Comparison of ENCODE assay signal across 8 cellular contexts in genomic region chr1:112707217-112708001, GRCh38. TPM values are rescaled to one million over a fixed set of nuclear protein-coding genes. Genes with fewer than 3 reads are reported as not detected.
DNase-seq lines count a peak whose midpoint lies in the region; ATAC-seq and TF ChIP-seq lines count a peak whose summit lies in the region.

No MANE protein-coding gene starts in this region.

- peak overlapping the region; percentile 84 for H3K4me3 Mint-ChIP-seq in activated naive CD8-positive, alpha-beta T cell treated with anti-CD3 and anti-CD28 coated beads, Interleukin-2, amount 10 ng/mL, durations not matched to agents 7 days and 5 days

- peak; percentile 82 for ATAC-seq in HCT116
- ATAC-seq in SK-N-SH treated with all-trans-retinoic acid at 6 μM for 48 hours, result peak; percentile 74
- ATAC-seq in activated naive CD8-positive, alpha-beta T cell treated with anti-CD3 and anti-CD28 coated beads, Interleukin-2, amount 10 ng/mL, durations not matched to agents 7 days and 5 days (ENCODE audit: low read depth), result peak; percentile 47
- ATAC-seq in Right ventricle myocardium inferior, result peak; percentile 79
- ATAC-seq in omental fat pad (ENCODE audit: low FRiP score), result peak; percentile 83

- TF ChIP-seq CTCF in GM12864 (IDR thresholded peaks at IDR 0.05; ENCODE audit: low read depth, low read length, missing control alignments) (peak; percentile 90), HCT116 (IDR thresholded peaks at IDR 0.05 in 2 of 3, conservative IDR thresholded peaks at IDR 0.05 in 1 of 3; ENCODE audit: borderline replicate concordance in 1 of 3, insufficient read depth in 1 of 3, low read depth in 2 of 3, low read length in 2 of 3) (peak in 2 of 3 experiments; percentile 78 to 93; a peak in 4 of 6 replicates), omental fat pad (IDR thresholded peaks at IDR 0.05) (peak in 2 of 3 donors; percentile 71 to 83)

- no peaks in the 10 kb centered on the region for H3K9me3 Mint-ChIP-seq in activated naive CD8-positive, alpha-beta T cell treated with anti-CD3 and anti-CD28 coated beads, Interleukin-2, amount 10 ng/mL, durations not matched to agents 7 days and 5 days

- H3K27me3 ChIP-seq in HCT116 (ENCODE audit: insufficient read depth, low read length), result no peaks in the 10 kb centered on the region
- no peaks in the 10 kb centered on the region for H3K27me3 ChIP-seq in MG63

- TSS peak; percentile 31 for BruUV-seq in HCT116 (replicated peaks; lab: Mats Ljungman, UMichigan)

- peaks cover 35% of the 10 kb centered on the region for H3K4me1 Mint-ChIP-seq in activated naive CD8-positive, alpha-beta T cell treated with anti-CD3 and anti-CD28 coated beads, Interleukin-2, amount 10 ng/mL, durations not matched to agents 7 days and 5 days

- WGBS in urinary bladder, result 6% methylated on average over 43 of the region's 43 CpGs

- H3K36me3 Mint-ChIP-seq in activated naive CD8-positive, alpha-beta T cell treated with anti-CD3 and anti-CD28 coated beads, Interleukin-2, amount 10 ng/mL, durations not matched to agents 7 days and 5 days, result peaks cover 1% of the 10 kb centered on the region

- H3K9me3 ChIP-seq in HCT116 (ENCODE audit: control insufficient read depth in 1 of 2, insufficient read depth in 1 of 2, low read depth in 1 of 2, low read length in 2 of 2), result no peaks in the 10 kb centered on the region
- no peaks in the 10 kb centered on the region for H3K9me3 ChIP-seq in MG63

- CTCF ChIA-PET in HCT116 (lab: Charles Lee), result interaction anchor here (0.7 to 2.9 kb wide), 7 partner anchors 9 to 338 kb away, joined by 3 to 16 read pairs (median 4); partner anchors contain the start of gene ST7L

- POLR2A ChIA-PET in HCT116 (lab: Charles Lee), result interaction anchor here (0.8 to 1.2 kb wide), 2 partner anchors 313 to 316 kb away, joined by 3 to 5 read pairs; no protein-coding TSS in a partner anchor
- POLR2A ChIA-PET in activated naive CD8-positive, alpha-beta T cell treated with anti-CD3 and anti-CD28 coated beads, Interleukin-2, amount 10 ng/mL, durations not matched to agents 7 days and 5 days (lab: Charles Lee), result interaction anchor here (0.6 to 1.3 kb wide), 4 partner anchors 33 to 88 kb away, joined by 3 to 5 read pairs (median 4); partner anchors contain the start of genes CAPZA1, MOV10 and ST7L

- H3K9me2 ChIP-seq in HCT116 (ENCODE audit: insufficient read depth), result no peaks in the 10 kb centered on the region

- H4K20me1 ChIP-seq in HCT116 (ENCODE audit: insufficient read depth), result no peaks in the 10 kb centered on the region

- TF ChIP-seq RAD21 in HCT116 (IDR thresholded peaks at IDR 0.05; ENCODE audit: low read depth), result no peak

- H3K27ac Mint-ChIP-seq in activated naive CD8-positive, alpha-beta T cell treated with anti-CD3 and anti-CD28 coated beads, Interleukin-2, amount 10 ng/mL, durations not matched to agents 7 days and 5 days, result peak overlapping the region; percentile 74

- no peak overlapping the region for H2AFZ ChIP-seq in HCT116 (ENCODE audit: low read depth, low read length, poor library complexity, severe bottlenecking)

- peak overlapping the region; percentile 93 for H3K4me2 ChIP-seq in HCT116 (ENCODE audit: low read length)

- H3K27ac ChIP-seq in HCT116 (ENCODE audit: low read depth, low read length) (peak overlapping the region; percentile 77), urinary bladder (ENCODE audit: low read depth) (peak overlapping the region; percentile 92)

- H3K79me2 ChIP-seq in HCT116 (ENCODE audit: insufficient read depth, low read length), result peaks cover 39% of the 10 kb centered on the region

- H3K4me1 ChIP-seq in HCT116 (ENCODE audit: control insufficient read depth in 1 of 2, insufficient read depth in 2 of 2, low read length in 2 of 2), result peaks cover 22 to 41% of the 10 kb centered on the region in 2 experiments
- H3K4me1 ChIP-seq in urinary bladder (ENCODE audit: insufficient read depth), result no peaks in the 10 kb centered on the region

- H3K36me3 ChIP-seq in HCT116 (ENCODE audit: control insufficient read depth in 1 of 2, insufficient read depth in 2 of 2, low read length in 2 of 2) (peaks cover under 1 to 2% of the 10 kb centered on the region in 2 experiments; a peak in 1 of 4 replicates), MG63 (peaks cover 29% of the 10 kb centered on the region), urinary bladder (ENCODE audit: insufficient read depth) (no peaks in the 10 kb centered on the region)

- TF ChIP-seq POLR2A in HCT116 (IDR thresholded peaks at IDR 0.05; ENCODE audit: borderline replicate concordance, extremely low read depth, insufficient read depth, insufficient read length), result no peak

- intact Hi-C loops in HCT116 (cut with micrococcal nuclease) (loop anchor here (1.0 to 10.0 kb wide), 2 partner anchors 183 to 316 kb away; no protein-coding TSS in a partner anchor), Right ventricle myocardium inferior (cut with DNase I) (loop anchor here (1.0 to 5.0 kb wide), 2 partner anchors 89 to 205 kb away; no protein-coding TSS in a partner anchor)

- H3K27me3 Mint-ChIP-seq in activated naive CD8-positive, alpha-beta T cell treated with anti-CD3 and anti-CD28 coated beads, Interleukin-2, amount 10 ng/mL, durations not matched to agents 7 days and 5 days, result peaks cover 34% of the 10 kb centered on the region

- H3K4me3 ChIP-seq in GM12864 (ENCODE audit: low read depth, low read length), result peak overlapping the region; percentile 84
- peak overlapping the region; percentile 87 to 90 for H3K4me3 ChIP-seq in HCT116 (replicated peaks in 1 of 2; ENCODE audit: low read depth in 1 of 2, low read length in 2 of 2)
- H3K4me3 ChIP-seq in MG63, result peak overlapping the region; percentile 82
- peak overlapping the region; percentile 92 for H3K4me3 ChIP-seq in urinary bladder (ENCODE audit: low read depth, low read length)

- RAD21 ChIA-PET in HCT116 (lab: Charles Lee; ENCODE audit: low non-redundant PET in 1 of 2, low total read pairs in 2 of 2, uncharacterized antibody in 2 of 2, unreplicated experiment in 2 of 2), result no interaction called here

- DNase-seq in GM12864 (ENCODE audit: low read depth) (peak; percentile 36), HCT116 (ENCODE audit: low read depth, low spot score) (peak; percentile 75), MG63 (peak; percentile 93), Right ventricle myocardium inferior (ENCODE audit: missing footprints) (peak; percentile 93), omental fat pad (ENCODE audit: low spot score) (peak; percentile 66)
- peak; percentile 79 for DNase-seq in activated naive CD8-positive, alpha-beta T cell treated with anti-CD3 and anti-CD28 coated beads, Interleukin-2, amount 10 ng/mL, durations not matched to agents 7 days and 5 days

- peak overlapping the region; percentile 90 for H3K9ac ChIP-seq in HCT116 (ENCODE audit: low read length)

TF ChIP-seq in SK-N-SH treated with all-trans-retinoic acid at 6 μM for 48 hours, 23 proteins besides CTCF, POLR2A, EP300 and RAD21 (continues in another document):
- TF ChIP-seq PATZ1 (CRISPR knock-in tag; IDR thresholded peaks at IDR 0.05; ENCODE audit: borderline replicate concordance) (no peak; the same call in 1 of the 2 replicates), CREB5 (CRISPR knock-in tag; IDR thresholded peaks at IDR 0.05; ENCODE audit: low read depth) (no peak)

RNA-seq across cellular contexts. Expression of gene RHOC, which starts 0.5 kb away (rescaled TPM):
- total RNA-seq in HCT116 (2021; ENCODE audit: unreplicated experiment), result 154 TPM
- polyA plus RNA-seq in HCT116 (2012), result 306 and 377 TPM in 2 replicates
- total RNA-seq in MG63 (2014; rRNA removed; shearing (Covaris generic); ENCODE audit: low replicate concordance), result 568 and 693 TPM in 2 replicates
- 10 to 100 TPM; 81.2 to 85.5 TPM for total RNA-seq in activated naive CD8-positive, alpha-beta T cell treated with anti-CD3 and anti-CD28 coated beads, Interleukin-2, amount 10 ng/mL, durations not matched to agents 7 days and 5 days
- total RNA-seq in Right ventricle myocardium inferior, result 118 TPM
- total RNA-seq in omental fat pad, result 100 to 1,000 TPM; 219 to 307 (median 299) TPM
- total RNA-seq in urinary bladder, result 149 TPM
- polyA plus RNA-seq in urinary bladder, result 300 TPM

RNA-seq across cellular contexts. Expression of gene PPM1J, which starts 7.7 kb away (rescaled TPM):
- total RNA-seq in HCT116 (2021; ENCODE audit: unreplicated experiment) (7.5 TPM), Right ventricle myocardium inferior (5.3 TPM), omental fat pad (1 to 10 TPM in 3 of 4 donors, under 1 TPM in 1; 0.63 to 1.7 (median 1.5) TPM), urinary bladder (0.37 TPM)
- polyA plus RNA-seq in HCT116 (2012), result 8.6 and 9.0 TPM in 2 replicates
- total RNA-seq in MG63 (2014; rRNA removed; shearing (Covaris generic); ENCODE audit: low replicate concordance), result 2.4 and 2.7 TPM in 2 replicates
- total RNA-seq in activated naive CD8-positive, alpha-beta T cell treated with anti-CD3 and anti-CD28 coated beads, Interleukin-2, amount 10 ng/mL, durations not matched to agents 7 days and 5 days, result under 1 TPM in 1 of 2 experiments, not detected in 1; 0.25 TPM
- polyA plus RNA-seq in urinary bladder, result 1.5 TPM

RNA-seq across cellular contexts. Expression of gene MOV10, which starts 33.0 kb away (rescaled TPM):
- total RNA-seq in HCT116 (2021; ENCODE audit: unreplicated experiment) (109 TPM), Right ventricle myocardium inferior (16.1 TPM), omental fat pad (10 to 100 TPM; 21.7 to 47.1 (median 36.1) TPM), urinary bladder (27.5 TPM)
- 111 and 121 TPM in 2 replicates for polyA plus RNA-seq in HCT116 (2012)
- total RNA-seq in MG63 (2014; rRNA removed; shearing (Covaris generic); ENCODE audit: low replicate concordance), result 25.6 and 39.7 TPM in 2 replicates
- total RNA-seq in activated naive CD8-positive, alpha-beta T cell treated with anti-CD3 and anti-CD28 coated beads, Interleukin-2, amount 10 ng/mL, durations not matched to agents 7 days and 5 days, result 100 to 1,000 TPM; 124 to 130 TPM
- polyA plus RNA-seq in urinary bladder, result 36.1 TPM

Comparison
In these comparisons a context has a peak if more than half of its experiments do, and no peak if none do; other contexts are left out.
1. Peak in every context shown above with its lines: DNase-seq, ATAC-seq, H3K4me3 ChIP-seq and H3K27ac ChIP-seq.
2. DNase-seq: peak in every context shown above with its lines; median percentile 93 in MG63; 93 in Right ventricle myocardium inferior; 79 in activated naive CD8-positive, alpha-beta T cell treated with anti-CD3 and anti-CD28 coated beads, Interleukin-2, amount 10 ng/mL, durations not matched to agents 7 days and 5 days; 75 in HCT116; 66 in omental fat pad; 36 in GM12864.